ENCODE assay signal across 26 cellular contexts in genomic region chr13:36774895-36775294, GRCh38.
"Had no signal": no experiment of that assay in that cellular context is flagged by ENCODE, and none has a peak within 500 bp of the region (broad histone marks: within the 10 kb centered on the region; RNA-seq: fewer than 3 reads in every experiment).

No MANE protein-coding gene starts in this region.

- H3K4me1 Mint-ChIP-seq: activated CD8-positive, alpha-beta memory T cell treated with anti-CD3 and anti-CD28 coated beads, Interleukin-2, amount 10 ng/mL, durations not matched to agents 7 days and 5 days had no signal

- DNase-seq: activated CD4-positive, alpha-beta T cell treated with anti-CD3 and anti-CD28 coated beads for 48 hours; activated CD4-positive, alpha-beta T cell treated with anti-CD3 and anti-CD28 coated beads, Interleukin-2, amount 50 U/mL, for 4 hours; activated CD4-positive, CD25-positive, alpha-beta regulatory T cell treated with anti-CD3 and anti-CD28 coated beads, Interleukin-2, amount 50 U/mL, for 72 hours; activated CD8-positive, alpha-beta memory T cell treated with anti-CD3 and anti-CD28 coated beads, Interleukin-2, amount 10 ng/mL, durations not matched to agents 7 days and 5 days; activated effector memory CD4-positive, alpha-beta T cell treated with anti-CD3 and anti-CD28 coated beads, Interleukin-2, amount 50 U/mL, for 16 hours; activated naive CD4-positive, alpha-beta T cell treated with Interleukin-2 at 50 U/mL for 16 hours; activated T-cell treated with anti-CD3 and anti-CD28 coated beads, Interleukin-2, amount 50 U/mL, for 4 hours; brain microvascular endothelial cell; MG63; MV-4-11; NCI-H1092 treated with DMSO at 0.1 percent for 48 hours; NCI-H1417 treated with DMSO at 0.1 percent for 48 hours; NCI-H1694; NCI-H2029; NCI-H2107; NCI-H345; NCI-H510A; NCI-H526 treated with DMSO at 0.1 percent for 48 hours; NCI-H82; PC-3; SHP77 had no signal

- H3K9me3 ChIP-seq: MG63, SJSA1 had no signal

- H3K27me3 ChIP-seq: brain microvascular endothelial cell, cardiac muscle cell, MG63, SJSA1 had no signal

- H3K4me3 ChIP-seq: cardiac muscle cell, MG63, SJSA1 had no signal

- H3K9ac ChIP-seq: KMS-11 had no signal

- ATAC-seq: activated CD8-positive, alpha-beta memory T cell treated with anti-CD3 and anti-CD28 coated beads, Interleukin-2, amount 10 ng/mL, durations not matched to agents 7 days and 5 days; activated T-cell treated with anti-CD3 and anti-CD28 coated beads, Interleukin-2, amount 50 U/mL, for 4 hours; PC-3 had no signal

- H3K9me3 Mint-ChIP-seq: activated T-cell treated with anti-CD3 and anti-CD28 coated beads, Interleukin-2, amount 50 U/mL, for 4 hours; T-helper 1 cell treated with Interleukin-12 subunit alpha and Interleukin-12 subunit beta and Interleukin-4 antibody, amounts not matched to agents 30 μg/mL and 1 μg/mL, for 36 hours had no signal

- H3K27ac Mint-ChIP-seq: activated CD8-positive, alpha-beta memory T cell treated with anti-CD3 and anti-CD28 coated beads, Interleukin-2, amount 10 ng/mL, durations not matched to agents 7 days and 5 days; activated naive CD8-positive, alpha-beta T cell; T-helper 1 cell treated with Interleukin-12 subunit alpha and Interleukin-12 subunit beta and Interleukin-4 antibody, amounts not matched to agents 30 μg/mL and 1 μg/mL, for 36 hours had no signal

- H3K27ac ChIP-seq: brain microvascular endothelial cell, cardiac muscle cell, KMS-11, SJSA1 had no signal

- H3K36me3 Mint-ChIP-seq: activated CD8-positive, alpha-beta memory T cell treated with anti-CD3 and anti-CD28 coated beads, Interleukin-2, amount 10 ng/mL, durations not matched to agents 7 days and 5 days; activated naive CD8-positive, alpha-beta T cell had no signal

- H3K4me2 ChIP-seq: KMS-11 had no signal

- H3K4me3 Mint-ChIP-seq: activated CD8-positive, alpha-beta memory T cell treated with anti-CD3 and anti-CD28 coated beads, Interleukin-2, amount 10 ng/mL, durations not matched to agents 7 days and 5 days; activated naive CD8-positive, alpha-beta T cell; activated T-cell treated with anti-CD3 and anti-CD28 coated beads, Interleukin-2, amount 50 U/mL, for 4 hours; T-helper 1 cell treated with Interleukin-12 subunit alpha and Interleukin-12 subunit beta and Interleukin-4 antibody, amounts not matched to agents 30 μg/mL and 1 μg/mL, for 36 hours had no signal

- H3K36me3 ChIP-seq: brain microvascular endothelial cell, cardiac muscle cell, MG63, SJSA1 had no signal
